In genomic region chr5:18744990-18745590, GRCh38 we compare ENCODE assay signal across 8 cellular contexts.
A peak's percentile ranks its signal among the peaks of the same experiment; 100 is the strongest.
DNase-seq lines count a peak whose midpoint lies in the region; ATAC-seq and TF ChIP-seq lines count a peak whose summit lies in the region.

No MANE protein-coding gene starts in this region.

- H3K27ac Mint-ChIP-seq in HFFc6 (peak overlapping the region; percentile 70; the same call in 1 of the 2 replicates), chondrocyte (ENCODE audit: unreplicated experiment) (no peak overlapping the region)

- H3K4me3 Mint-ChIP-seq in HFFc6 (peak overlapping the region; percentile 85; the same call in 1 of the 2 replicates), chondrocyte (ENCODE audit: unreplicated experiment) (no peak overlapping the region)

- H3K27me3 Mint-ChIP-seq in HFFc6 (ENCODE audit: insufficient read depth) (no peaks in the 10 kb centered on the region), chondrocyte (ENCODE audit: low read depth) (no peaks in the 10 kb centered on the region)

- H3K36me3 Mint-ChIP-seq in HFFc6 (ENCODE audit: low read depth) (no peaks in the 10 kb centered on the region), chondrocyte (ENCODE audit: low read depth) (no peaks in the 10 kb centered on the region)

- ATAC-seq in GM18517 (IDR thresholded peaks at IDR 0.05; ENCODE audit: unreplicated experiment), result peak; percentile 48
- ATAC-seq in sciatic nerve, result peak; percentile 17

- H3K4me3 ChIP-seq in NB4 (ENCODE audit: low read depth, low read length), result peak overlapping the region; percentile 97

- H3K9me3 Mint-ChIP-seq in HFFc6 (peaks cover 12% of the 10 kb centered on the region), chondrocyte (ENCODE audit: low read depth) (peaks cover 13% of the 10 kb centered on the region)

- intact Hi-C loops in sciatic nerve (cut with DNase I), result no loop called here

- no peak for DNase-seq in HFFc6
- DNase-seq in NB4 (ENCODE audit: low read depth), result peak; percentile 65
- DNase-seq in activated T-cell treated with anti-CD3 and anti-CD28 coated beads, Interleukin-2, amount 50 U/mL, for 48 hours, result peak; percentile 28 to 35
- DNase-seq in sciatic nerve (ENCODE audit: low spot score), result no peak
- DNase-seq in chondrocyte (ENCODE audit: low spot score), result no peak
- no peak for DNase-seq in glomerular visceral epithelial cell (ENCODE audit: extremely low spot score)
- no peak for DNase-seq in dedifferentiated amniotic fluid mesenchymal stem cell (ENCODE audit: extremely low spot score)

- TF ChIP-seq CTCF in HFFc6 (IDR thresholded peaks at IDR 0.05) (no peak), NB4 (IDR thresholded peaks at IDR 0.05; ENCODE audit: low read depth, low read length) (no peak), chondrocyte (IDR thresholded peaks at IDR 0.05) (no peak)

- H3K4me1 Mint-ChIP-seq in HFFc6 (ENCODE audit: low read depth) (peaks cover 11% of the 10 kb centered on the region), chondrocyte (ENCODE audit: low read depth) (no peaks in the 10 kb centered on the region)

- TF ChIP-seq POLR2A in NB4 (IDR thresholded peaks at IDR 0.05; ENCODE audit: extremely low read depth, insufficient read length), result no peak

Comparison
In these comparisons a context has a peak if more than half of its experiments do, and no peak if none do; other contexts are left out.
1. DNase-seq: peak in NB4 (single experiment) and activated T-cell treated with anti-CD3 and anti-CD28 coated beads, Interleukin-2, amount 50 U/mL, for 48 hours (2 of 2); none in HFFc6 (single experiment), sciatic nerve (single experiment), chondrocyte (single experiment), glomerular visceral epithelial cell (single experiment) and dedifferentiated amniotic fluid mesenchymal stem cell (single experiment).